ENCODE assay signal across 9 cellular contexts in the genomic region with DNA sequence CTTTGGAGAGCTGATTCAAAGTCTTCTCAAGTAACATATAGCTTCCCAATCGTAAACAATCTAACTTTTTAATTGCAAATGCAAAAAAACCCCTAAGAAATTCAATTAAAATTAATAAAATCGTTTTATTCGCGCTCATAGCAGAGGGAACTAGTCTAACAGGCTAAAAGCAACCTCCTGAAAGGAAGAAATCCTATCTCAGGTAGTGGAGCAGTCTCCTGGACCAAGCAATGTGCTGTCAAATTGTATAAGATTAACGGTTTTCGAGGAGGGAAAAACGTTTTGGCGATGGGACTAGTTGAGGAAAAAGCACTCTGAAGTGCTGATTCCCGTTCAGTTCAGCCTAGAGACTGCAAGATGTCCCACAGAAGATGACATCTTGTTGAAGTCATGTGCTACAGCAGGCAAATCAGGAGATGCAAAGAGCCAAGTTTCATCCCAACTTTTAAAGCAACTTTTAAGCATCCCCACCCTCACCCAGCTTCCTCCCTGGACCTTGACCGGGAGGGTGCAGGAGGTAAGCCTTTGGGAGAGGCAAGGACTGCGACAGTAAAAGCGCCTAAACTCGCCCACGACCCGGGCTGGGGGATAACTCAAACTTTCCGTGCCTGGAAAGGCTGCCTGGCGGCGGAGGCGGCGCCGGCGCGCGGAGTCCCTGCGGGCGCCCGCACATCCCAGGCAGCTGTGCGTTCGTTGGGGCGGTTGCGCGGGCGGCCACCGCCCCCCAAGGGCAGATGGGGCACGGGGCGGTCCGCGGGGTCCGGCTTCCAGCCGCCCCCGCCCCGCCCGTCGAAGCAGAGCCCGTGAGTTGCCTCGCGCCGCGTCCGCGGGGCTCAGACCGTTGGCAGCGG. TPM values are rescaled to one million over a fixed set of nuclear protein-coding genes. Genes with fewer than 3 reads are reported as not detected.
DNase-seq lines count a peak whose midpoint lies in the region; ATAC-seq and TF ChIP-seq lines count a peak whose summit lies in the region.
"Had no signal": no experiment of that assay in that cellular context is flagged by ENCODE, and none has a peak within 500 bp of the region (broad histone marks: within the 10 kb centered on the region; RNA-seq: fewer than 3 reads in every experiment).

No MANE protein-coding gene starts in this region.

- peaks cover 18% of the 10 kb centered on the region for H3K79me2 ChIP-seq in fibroblast of lung (ENCODE audit: control insufficient read depth, insufficient read depth, low read length)

- peak overlapping the region; percentile 37 for H3K27ac ChIP-seq in CD8-positive, alpha-beta T cell (ENCODE audit: low read depth, low read length)
- peak overlapping the region; percentile 73 for H3K27ac ChIP-seq in HUES48 (ENCODE audit: low read depth, low read length)
- H3K27ac ChIP-seq in fibroblast of lung (ENCODE audit: insufficient read depth, low read length) = peak overlapping the region; percentile 74
- H3K27ac ChIP-seq in upper lobe of right lung = peak overlapping the region; percentile 73

- intact Hi-C loops in CD8-positive, alpha-beta T cell (cut with DNase I, micrococcal nuclease) = loop anchor here (1.0 to 10.0 kb wide), 3 partner anchors 244 to 664 kb away; partner anchors contain the start of gene HTATSF1 (in 2 of the 2)
- intact Hi-C loops in upper lobe of right lung (cut with DNase I) = no loop called here

- CTCF ChIA-PET in CD8-positive, alpha-beta T cell (lab: Charles Lee) = no interaction called here

- H3K36me3 ChIP-seq in CD8-positive, alpha-beta T cell (ENCODE audit: insufficient read depth, low read length) = no peaks in the 10 kb centered on the region
- peaks cover 4% of the 10 kb centered on the region; the same call in 1 of the 2 replicates for H3K36me3 ChIP-seq in HUES48 (ENCODE audit: control insufficient read depth, insufficient read depth, low read length)
- no peaks in the 10 kb centered on the region for H3K36me3 ChIP-seq in fibroblast of lung (ENCODE audit: control insufficient read depth, insufficient read depth, low read length)
- no peaks in the 10 kb centered on the region for H3K36me3 ChIP-seq in neuron (ENCODE audit: insufficient read depth, low read length)
- no peaks in the 10 kb centered on the region for H3K36me3 ChIP-seq in upper lobe of right lung

- peak overlapping the region; percentile 71 for H3K4me3 ChIP-seq in CD8-positive, alpha-beta T cell (ENCODE audit: low read depth, low read length)
- peak overlapping the region; percentile 88 for H3K4me3 ChIP-seq in HUES48 (ENCODE audit: low read depth, low read length)
- H3K4me3 ChIP-seq in fibroblast of lung (replicated peaks in 1 of 4; ENCODE audit: control extremely low read depth in 1 of 4, insufficient read depth in 1 of 4, low read depth in 3 of 4, low read length in 4 of 4) = peak overlapping the region; percentile 65 to 71 (median 67)
- H3K4me3 ChIP-seq in neuron (ENCODE audit: low read length) = peak overlapping the region; percentile 79
- peak overlapping the region; percentile 66 for H3K4me3 ChIP-seq in upper lobe of right lung

- no peaks in the 10 kb centered on the region for H3K27me3 Mint-ChIP-seq in CD8-positive, alpha-beta T cell (ENCODE audit: low read depth)

- no peaks in the 10 kb centered on the region for H4K20me1 ChIP-seq in fibroblast of lung (ENCODE audit: control insufficient read depth, extremely low read depth, insufficient read depth, low read length)

- no peak overlapping the region for H2AFZ ChIP-seq in fibroblast of lung (ENCODE audit: low read length)
- H2AFZ ChIP-seq in neuron (ENCODE audit: low read depth, low read length) = peak overlapping the region; percentile 97

- TF ChIP-seq CTCF in CD8-positive, alpha-beta T cell (IDR thresholded peaks at IDR 0.05) = no peak
- TF ChIP-seq CTCF in fibroblast of lung (conservative IDR thresholded peaks at IDR 0.05 in 1 of 2, IDR thresholded peaks at IDR 0.05 in 1 of 2; ENCODE audit: low read depth in 1 of 2, low read length in 2 of 2) (no peak), upper lobe of right lung (IDR thresholded peaks at IDR 0.05) (no peak)

- H3K9me3 ChIP-seq in CD8-positive, alpha-beta T cell (ENCODE audit: low read length) = no peaks in the 10 kb centered on the region
- H3K9me3 ChIP-seq in HUES48 (ENCODE audit: control insufficient read depth, insufficient read depth, low read length) (no peaks in the 10 kb centered on the region), fibroblast of lung (ENCODE audit: control insufficient read depth, insufficient read depth, low read depth, low read length) (no peaks in the 10 kb centered on the region), neuron (ENCODE audit: low read length) (no peaks in the 10 kb centered on the region), upper lobe of right lung (no peaks in the 10 kb centered on the region)

- POLR2A ChIA-PET in CD8-positive, alpha-beta T cell (lab: Charles Lee) = no interaction called here

- no peaks in the 10 kb centered on the region for H3K27me3 ChIP-seq in CD8-positive, alpha-beta T cell (ENCODE audit: insufficient read depth, low read length)
- H3K27me3 ChIP-seq in HUES48 (ENCODE audit: control insufficient read depth, insufficient read depth, low read length) (no peaks in the 10 kb centered on the region), fibroblast of lung (ENCODE audit: control insufficient read depth, insufficient read depth, low read length) (no peaks in the 10 kb centered on the region), neuron (ENCODE audit: insufficient read depth, low read length) (no peaks in the 10 kb centered on the region), upper lobe of right lung (no peaks in the 10 kb centered on the region)

- peaks cover 11% of the 10 kb centered on the region for H3K4me1 ChIP-seq in CD8-positive, alpha-beta T cell (ENCODE audit: insufficient read depth, low read length)
- H3K4me1 ChIP-seq in HUES48 (ENCODE audit: control insufficient read depth, insufficient read depth, low read length) (peaks cover 16% of the 10 kb centered on the region), fibroblast of lung (ENCODE audit: control insufficient read depth, extremely low read depth, insufficient read depth, low read length) (peaks cover 4% of the 10 kb centered on the region), neuron (ENCODE audit: insufficient read depth, low read length) (no peaks in the 10 kb centered on the region), upper lobe of right lung (no peaks in the 10 kb centered on the region)

- no peak overlapping the region for H3K27ac Mint-ChIP-seq in CD8-positive, alpha-beta T cell

- peak overlapping the region; percentile 82 for H3K4me3 Mint-ChIP-seq in CD8-positive, alpha-beta T cell

- peaks cover 6% of the 10 kb centered on the region for H3K36me3 Mint-ChIP-seq in CD8-positive, alpha-beta T cell

- peak in 4 of 7 experiments; percentile 0 to 22 (median 16) for DNase-seq in CD8-positive, alpha-beta T cell
- peak; percentile 56 for DNase-seq in activated CD8-positive, alpha-beta memory T cell treated with anti-CD3 and anti-CD28 coated beads, Interleukin-2, amount 50 U/mL, for 4 hours
- DNase-seq in fibroblast of lung (ENCODE audit: low read depth in 2 of 2) (peak; percentile 32 to 37), upper lobe of right lung (no peak), NCI-H2081 (lab: John Stamatoyannopoulos, UW) (no peak)

- peak overlapping the region; percentile 80 for H3K9ac ChIP-seq in HUES48 (ENCODE audit: low read depth, low read length)
- H3K9ac ChIP-seq in fibroblast of lung (ENCODE audit: insufficient read depth, low read length) = peak overlapping the region; percentile 78

- peak; percentile 34 for ATAC-seq in CD8-positive, alpha-beta T cell
- ATAC-seq in GM21423 (IDR thresholded peaks at IDR 0.05; ENCODE audit: unreplicated experiment) (peak; percentile 36), upper lobe of right lung (peak; percentile 49)

- peak overlapping the region; percentile 52 for H3K4me2 ChIP-seq in fibroblast of lung (ENCODE audit: extremely low read depth, insufficient read depth, low read length)

- no peaks in the 10 kb centered on the region for H3K9me3 Mint-ChIP-seq in CD8-positive, alpha-beta T cell

- H3K4me1 Mint-ChIP-seq in CD8-positive, alpha-beta T cell (ENCODE audit: low read depth) = peaks cover 13% of the 10 kb centered on the region

RNA-seq across cellular contexts. Expression of gene MAP7D3, which starts 0.8 kb away (rescaled TPM):
- 1 to 10 TPM; 3.6 TPM for total RNA-seq in CD8-positive, alpha-beta T cell
- total RNA-seq in fibroblast of lung (19.0 and 20.5 TPM in 2 replicates), upper lobe of right lung (7.9 TPM)
- polyA plus RNA-seq in fibroblast of lung = 18.4 and 30.7 TPM in 2 replicates
- 23.0 and 40.2 TPM in 2 replicates for polyA plus RNA-seq in fibroblast of lung (2012)
- polyA minus RNA-seq in fibroblast of lung (ENCODE audit: low replicate concordance) = 22.0 and 25.2 TPM in 2 replicates

RNA-seq across cellular contexts. Expression of gene ADGRG4, which starts 50.3 kb away (rescaled TPM):
- not detected for total RNA-seq in CD8-positive, alpha-beta T cell
- not detected in 2 replicates for total RNA-seq in fibroblast of lung
- 0.03 TPM in 1 of 2 replicates, not detected in the other for polyA plus RNA-seq in fibroblast of lung
- polyA plus RNA-seq in fibroblast of lung (2012) = 0.01 TPM in 1 of 2 replicates, not detected in the other
- not detected in 2 replicates for polyA minus RNA-seq in fibroblast of lung (ENCODE audit: low replicate concordance)
- total RNA-seq in upper lobe of right lung = 0.06 TPM
- total RNA-seq: NCI-H460 had no signal

Comparison
In these comparisons a context has a peak if more than half of its experiments do, and no peak if none do; other contexts are left out.
1. DNase-seq: peak in CD8-positive, alpha-beta T cell (4 of 7), activated CD8-positive, alpha-beta memory T cell treated with anti-CD3 and anti-CD28 coated beads, Interleukin-2, amount 50 U/mL, for 4 hours (single experiment) and fibroblast of lung (2 of 2); none in upper lobe of right lung (single experiment) and NCI-H2081 (0 of 2).
2. Peak in every context shown above with its lines, with median percentiles within 50 percentile points of each other: ATAC-seq, H3K27ac ChIP-seq and H3K4me3 ChIP-seq.